Comparison of ENCODE assay signal across 1 cellular context in genomic region chr9:92035146-92035545, GRCh38.
TF ChIP-seq lines count a peak whose summit lies in the region.

No MANE protein-coding gene starts in this region.

TF ChIP-seq in IMR-90, 13 proteins besides CTCF, POLR2A, EP300 and RAD21 (continued from another document):
- no peak for TF ChIP-seq BHLHE40 (IDR thresholded peaks at IDR 0.05; ENCODE audit: low read depth, low read length)
